8 cellular contexts compared by ENCODE assay signal in the genomic region with DNA sequence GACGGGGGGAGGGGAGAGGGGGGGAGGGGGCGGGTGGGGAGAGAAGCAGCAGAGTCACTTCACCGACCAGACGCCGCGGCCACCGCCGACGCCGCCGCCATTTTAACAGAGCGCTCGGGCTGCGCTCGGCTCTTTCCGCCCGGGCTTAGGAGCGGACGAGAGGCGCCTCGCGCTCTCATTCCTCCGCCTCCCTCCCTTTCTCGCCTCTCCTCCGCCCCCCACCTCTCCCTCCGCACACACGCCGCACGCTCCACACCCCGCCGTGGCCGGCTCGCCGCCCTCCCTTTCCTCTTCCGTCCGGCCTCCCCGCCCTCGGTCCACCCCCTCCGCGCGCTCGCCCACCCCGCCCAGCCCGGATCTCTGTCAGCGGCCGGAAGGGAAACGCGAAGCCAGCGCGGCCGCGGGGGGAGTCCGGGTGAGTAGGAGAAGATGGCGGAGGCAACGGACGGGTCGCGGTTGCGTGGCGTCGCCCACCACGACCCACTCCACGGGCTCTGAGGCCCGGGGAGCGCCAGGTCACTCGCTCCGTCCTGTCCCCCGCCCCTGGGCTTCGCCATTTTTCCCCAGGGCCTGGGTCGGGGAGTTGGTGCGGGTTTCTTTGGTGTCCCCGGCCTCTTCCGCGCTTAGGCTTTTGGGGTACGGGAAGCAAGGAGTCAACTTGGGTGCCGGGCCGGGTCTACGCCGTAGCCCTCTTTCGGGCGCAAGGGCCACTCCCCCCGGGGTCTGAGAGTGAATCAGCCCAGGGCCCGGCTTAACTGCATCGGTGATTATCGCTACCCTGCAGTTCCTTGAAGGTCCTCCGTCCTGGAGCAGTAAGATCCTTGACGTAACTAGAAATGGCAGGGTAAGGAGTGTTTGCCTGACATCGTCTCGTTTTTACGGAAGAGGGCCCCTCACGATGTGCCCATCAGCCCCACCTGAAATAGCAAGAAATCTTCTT. TPM values are rescaled to one million over a fixed set of nuclear protein-coding genes. Genes with fewer than 3 reads are reported as not detected.
DNase-seq lines count a peak whose midpoint lies in the region; ATAC-seq, FAIRE-seq and TF ChIP-seq lines count a peak whose summit lies in the region.

A gene with protein sequence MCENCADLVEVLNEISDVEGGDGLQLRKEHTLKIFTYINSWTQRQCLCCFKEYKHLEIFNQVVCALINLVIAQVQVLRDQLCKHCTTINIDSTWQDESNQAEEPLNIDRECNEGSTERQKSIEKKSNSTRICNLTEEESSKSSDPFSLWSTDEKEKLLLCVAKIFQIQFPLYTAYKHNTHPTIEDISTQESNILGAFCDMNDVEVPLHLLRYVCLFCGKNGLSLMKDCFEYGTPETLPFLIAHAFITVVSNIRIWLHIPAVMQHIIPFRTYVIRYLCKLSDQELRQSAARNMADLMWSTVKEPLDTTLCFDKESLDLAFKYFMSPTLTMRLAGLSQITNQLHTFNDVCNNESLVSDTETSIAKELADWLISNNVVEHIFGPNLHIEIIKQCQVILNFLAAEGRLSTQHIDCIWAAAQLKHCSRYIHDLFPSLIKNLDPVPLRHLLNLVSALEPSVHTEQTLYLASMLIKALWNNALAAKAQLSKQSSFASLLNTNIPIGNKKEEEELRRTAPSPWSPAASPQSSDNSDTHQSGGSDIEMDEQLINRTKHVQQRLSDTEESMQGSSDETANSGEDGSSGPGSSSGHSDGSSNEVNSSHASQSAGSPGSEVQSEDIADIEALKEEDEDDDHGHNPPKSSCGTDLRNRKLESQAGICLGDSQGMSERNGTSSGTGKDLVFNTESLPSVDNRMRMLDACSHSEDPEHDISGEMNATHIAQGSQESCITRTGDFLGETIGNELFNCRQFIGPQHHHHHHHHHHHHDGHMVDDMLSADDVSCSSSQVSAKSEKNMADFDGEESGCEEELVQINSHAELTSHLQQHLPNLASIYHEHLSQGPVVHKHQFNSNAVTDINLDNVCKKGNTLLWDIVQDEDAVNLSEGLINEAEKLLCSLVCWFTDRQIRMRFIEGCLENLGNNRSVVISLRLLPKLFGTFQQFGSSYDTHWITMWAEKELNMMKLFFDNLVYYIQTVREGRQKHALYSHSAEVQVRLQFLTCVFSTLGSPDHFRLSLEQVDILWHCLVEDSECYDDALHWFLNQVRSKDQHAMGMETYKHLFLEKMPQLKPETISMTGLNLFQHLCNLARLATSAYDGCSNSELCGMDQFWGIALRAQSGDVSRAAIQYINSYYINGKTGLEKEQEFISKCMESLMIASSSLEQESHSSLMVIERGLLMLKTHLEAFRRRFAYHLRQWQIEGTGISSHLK (N-terminal part only) (minus strand): TSS at position 123 of the 940 bp plus-strand sequence. CDS start 395 bp downstream, outside the sequence.

- peak within 1 kb of the TSS; percentile 84 to 96 for H3K9ac ChIP-seq in kidney (ENCODE audit: low read length in 2 of 2)

- DNase-seq in AG09319 (ENCODE audit: extremely low read depth, low read depth) (peak; percentile 93), NCI-H510A (lab: John Stamatoyannopoulos, UW) (peak; percentile 92), cerebellum (ENCODE audit: low spot score) (peak; percentile 96), kidney (peak; percentile 99)
- DNase-seq in activated CD4-positive, alpha-beta T cell treated with anti-CD3 and anti-CD28 coated beads for 24 hours (ENCODE audit: low read depth in 2 of 2): peak; percentile 85
- DNase-seq in stimulated activated CD4-positive, alpha-beta T cell treated with anti-CD3 and anti-CD28 coated beads, Interleukin-15, amount 100 ng/mL, for 1 hour (ENCODE audit: low read depth in 1 of 2, low spot score in 1 of 2): peak; percentile 85 to 86

- H3K4me1 ChIP-seq in kidney (ENCODE audit: control insufficient read depth in 1 of 2, insufficient read depth in 1 of 2, low read depth in 1 of 2, low read length in 2 of 2): peaks cover 2 to 15% of the 10 kb centered on the region in 2 donors

- H3K4me3 ChIP-seq in kidney (ENCODE audit: low read length in 2 of 2): peak within 1 kb of the TSS; percentile 88 to 94

- no peaks in the 10 kb centered on the region for H3K36me3 ChIP-seq in kidney (ENCODE audit: control insufficient read depth in 1 of 2, insufficient read depth in 2 of 2, low read length in 2 of 2)

- no peak for TF ChIP-seq CTCF in AG09319 (IDR thresholded peaks at IDR 0.05; ENCODE audit: low read depth, low read length)
- peak; percentile 13 for TF ChIP-seq CTCF in kidney (IDR thresholded peaks at IDR 0.05; ENCODE audit: borderline replicate concordance, extremely low read depth, insufficient read depth)

- H3K27ac ChIP-seq in kidney (ENCODE audit: low read depth in 2 of 2, low read length in 2 of 2): peak within 1 kb of the TSS; percentile 97 to 98

- no peak for FAIRE-seq in kidney (lab: Jason Lieb, UNC)

- intact Hi-C loops in kidney (cut with DNase I): no loop called here

- ATAC-seq in GM19043 (IDR thresholded peaks at IDR 0.05; ENCODE audit: low read depth, unreplicated experiment): peak; percentile 84
- ATAC-seq in HG03378 (IDR thresholded peaks at IDR 0.05; ENCODE audit: unreplicated experiment): peak; percentile 55

- H3K9me3 ChIP-seq in kidney (ENCODE audit: control insufficient read depth in 1 of 2, low read length in 2 of 2): no peaks in the 10 kb centered on the region

RNA-seq across cellular contexts. Expression of the gene that starts here (rescaled TPM):
- 246 TPM for total RNA-seq in cerebellum
- total RNA-seq in kidney: 112 TPM
- 37.2 TPM for polyA plus RNA-seq in kidney (ENCODE audit: insufficient read depth, low read depth, low replicate concordance)

Comparison
In these comparisons a context has a peak if more than half of its experiments do, and no peak if none do; other contexts are left out.
1. Peak in every context shown above with its lines: DNase-seq, ATAC-seq, H3K4me3 ChIP-seq and H3K27ac ChIP-seq.